In the genomic region with DNA sequence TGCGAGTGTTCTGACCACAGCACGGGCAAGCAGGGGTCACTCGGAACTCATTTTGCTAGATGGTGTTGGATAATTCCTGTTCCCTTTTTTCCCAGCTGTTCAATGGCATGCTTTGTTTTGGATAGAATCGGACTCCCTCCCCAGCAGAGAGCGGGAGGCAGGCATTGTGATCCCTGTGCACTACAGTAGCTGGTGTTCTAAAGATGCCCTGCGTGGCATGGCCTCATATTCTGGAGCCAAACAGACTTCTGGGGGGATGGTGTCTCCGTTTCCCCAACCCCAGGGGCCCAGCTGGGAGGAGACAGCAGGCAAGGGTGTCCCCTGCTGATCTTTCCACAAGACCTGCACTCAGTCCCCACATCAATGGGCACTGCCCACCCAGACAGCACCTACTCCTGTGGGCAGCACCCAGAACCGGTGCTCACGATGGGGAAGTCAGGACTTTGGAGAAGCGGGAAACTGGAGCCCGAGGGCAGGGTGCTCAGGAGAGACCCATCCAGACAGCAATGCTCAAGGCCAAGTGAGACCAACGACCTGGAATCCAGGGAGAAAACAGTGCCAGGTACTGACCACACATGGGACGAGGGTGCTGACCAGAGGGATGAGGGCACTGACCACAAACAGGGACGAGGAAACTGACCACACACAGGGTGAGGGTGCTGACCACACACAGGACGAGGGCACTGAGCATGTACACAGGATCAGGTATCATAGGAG, we compare ENCODE assay signal across 27 cellular contexts.
A peak's percentile ranks its signal among the peaks of the same experiment; 100 is the strongest.
DNase-seq lines count a peak whose midpoint lies in the region; TF ChIP-seq lines count a peak whose summit lies in the region.
"Had no signal": no experiment of that assay in that cellular context is flagged by ENCODE, and none has a peak within 500 bp of the region (broad histone marks: within the 10 kb centered on the region; RNA-seq: fewer than 3 reads in every experiment).

No MANE protein-coding gene starts in this region.

- H3T11ph ChIP-seq in H9 (ENCODE audit: low read length), result no peak overlapping the region

- no peaks in the 10 kb centered on the region for H4K20me1 ChIP-seq in H9 (ENCODE audit: control insufficient read depth, insufficient read depth, insufficient read length)

- no peak overlapping the region for H4K8ac ChIP-seq in H9 (replicated peaks; ENCODE audit: insufficient read length, low read depth, low read length)

- no peak overlapping the region for H2BK5ac ChIP-seq in H9 (ENCODE audit: insufficient read length, low read length)

- no peaks in the 10 kb centered on the region for H3K23me2 ChIP-seq in H9 (ENCODE audit: insufficient read length, low read depth, low read length, poor library complexity, severe bottlenecking)

- H3K56ac ChIP-seq in H9 (ENCODE audit: insufficient read length, low read depth, low read length), result no peak overlapping the region

- H3K9me3 ChIP-seq in H9 (ENCODE audit: control insufficient read depth, low read depth, low read length), result no peaks in the 10 kb centered on the region
- H3K9me3 ChIP-seq: Caco-2, right lobe of liver, SJCRH30, transverse colon had no signal

- no peak overlapping the region for H4K91ac ChIP-seq in H9 (ENCODE audit: insufficient read length, low read depth, low read length)

- H2BK12ac ChIP-seq in H9 (ENCODE audit: insufficient read length, low read depth, low read length), result no peak overlapping the region

- no peak overlapping the region for H2BK20ac ChIP-seq in H9 (ENCODE audit: low read depth, low read length, poor library complexity, severe bottlenecking)

- no peak overlapping the region for H3K4ac ChIP-seq in H9 (ENCODE audit: low read depth, low read length)

- H2BK120ac ChIP-seq in H9 (ENCODE audit: low read depth, low read length, poor library complexity, severe bottlenecking), result no peak overlapping the region

- no peak overlapping the region; a peak in 2 of 7 replicates for H3K27ac Mint-ChIP-seq in H9
- H3K27ac Mint-ChIP-seq: activated CD8-positive, alpha-beta T cell treated with anti-CD3 and anti-CD28 coated beads for 36 hours; activated naive CD8-positive, alpha-beta T cell treated with anti-CD3 and anti-CD28 coated beads, Interleukin-2, amount 50 U/mL, for 24 hours; endodermal cell; nephron progenitor cell had no signal

- peaks cover 40% of the 10 kb centered on the region for H3K27me3 Mint-ChIP-seq in H9 (ENCODE audit: low read depth)

- H3K4me1 Mint-ChIP-seq in H9, result no peaks in the 10 kb centered on the region
- H3K4me1 Mint-ChIP-seq: activated naive CD8-positive, alpha-beta T cell treated with anti-CD3 and anti-CD28 coated beads, Interleukin-2, amount 50 U/mL, for 24 hours had no signal

- H3K79me2 ChIP-seq in H9 (ENCODE audit: insufficient read depth, low read length), result no peaks in the 10 kb centered on the region

- no peak for TF ChIP-seq CTCF in H9 (conservative IDR thresholded peaks at IDR 0.05)

- DNase-seq in H9 (peak; percentile 17), caudate nucleus (lab: John Stamatoyannopoulos, UW) (peak in 2 of 61 donors; percentile 24 to 27), mesenteric fat pad (ENCODE audit: low spot score) (peak; percentile 65), substantia nigra (lab: John Stamatoyannopoulos, UW) (peak in 11 of 49 donors; percentile 18 to 54 (median 27)), dermis blood vessel endothelial cell (no peak), middle frontal gyrus (ENCODE audit: extremely low spot score, low spot score) (no peak)
- no peak for DNase-seq in stimulated activated CD4-positive, alpha-beta T cell treated with anti-CD3 and anti-CD28 coated beads, Interleukin-12 subunit alpha, Interleukin-12 subunit beta, amount 100 ng/mL, for 4 hours
- DNase-seq: activated CD8-positive, alpha-beta T cell treated with anti-CD3 and anti-CD28 coated beads for 36 hours; activated gamma-delta T cell treated with Interleukin-2 at 50 U/mL for 16 hours; activated naive CD8-positive, alpha-beta T cell treated with anti-CD3 and anti-CD28 coated beads, Interleukin-2, amount 50 U/mL, for 24 hours; endodermal cell; foreskin fibroblast; IMR-90; kidney; NCI-H146; NCI-H446; NCI-H82; nephron progenitor cell; SJCRH30; stimulated activated CD4-positive, alpha-beta T cell treated with anti-CD3 and anti-CD28 coated beads, Interleukin-2, amount 100 ng/mL, for 48 hours; SW 1271; T-helper 9 cell; transverse colon had no signal

- H3K36me3 Mint-ChIP-seq in H9 (ENCODE audit: insufficient read depth in 1 of 3, low read depth in 3 of 3), result peaks cover 0 to 2% (median 0%) of the 10 kb centered on the region in 3 experiments; a peak in 1 of 7 replicates

- H3K4me1 ChIP-seq in H9 (ENCODE audit: insufficient read depth, low read length), result no peaks in the 10 kb centered on the region
- H3K4me1 ChIP-seq: Caco-2, right lobe of liver, SJCRH30, transverse colon had no signal

- no peaks in the 10 kb centered on the region for H3K79me1 ChIP-seq in H9 (ENCODE audit: insufficient read depth, low read depth, low read length, poor library complexity, severe bottlenecking)

- no peak overlapping the region for H2AK5ac ChIP-seq in H9 (ENCODE audit: insufficient read length, low read length)

- no peak overlapping the region for H2BK15ac ChIP-seq in H9 (ENCODE audit: low read depth, low read length)

- no peak overlapping the region for H3K4me3 Mint-ChIP-seq in H9
- H3K4me3 Mint-ChIP-seq: activated CD8-positive, alpha-beta T cell treated with anti-CD3 and anti-CD28 coated beads for 36 hours; activated naive CD8-positive, alpha-beta T cell treated with anti-CD3 and anti-CD28 coated beads, Interleukin-2, amount 50 U/mL, for 24 hours; endodermal cell; nephron progenitor cell had no signal

- H3K27me3 ChIP-seq in H9 (ENCODE audit: insufficient read depth, low read length), result no peaks in the 10 kb centered on the region
- H3K27me3 ChIP-seq: cardiac muscle cell, right lobe of liver, transverse colon had no signal

- H4K5ac ChIP-seq in H9 (ENCODE audit: insufficient read length, low read depth, low read length), result no peak overlapping the region

- H3K14ac ChIP-seq in H9 (ENCODE audit: insufficient read depth, low read length), result no peak overlapping the region

- no peak overlapping the region for H2AFZ ChIP-seq in H9 (ENCODE audit: low read length)

- no peaks in the 10 kb centered on the region for H3K9me3 Mint-ChIP-seq in H9
- H3K9me3 Mint-ChIP-seq: activated CD8-positive, alpha-beta T cell treated with anti-CD3 and anti-CD28 coated beads for 36 hours; activated naive CD8-positive, alpha-beta T cell treated with anti-CD3 and anti-CD28 coated beads, Interleukin-2, amount 50 U/mL, for 24 hours; endodermal cell; nephron progenitor cell had no signal

- no peak overlapping the region for H3K4me2 ChIP-seq in H9 (ENCODE audit: insufficient read depth, insufficient read length, low read length)

- no peak overlapping the region for H3K18ac ChIP-seq in H9 (ENCODE audit: insufficient read length, low read depth, low read length)

- no CpG with 5 or more reads among the region's 15 CpGs for WGBS in H9 (ENCODE audit: extremely low coverage, insufficient read length, low lambda C conversion rate)

- no peak overlapping the region for H3K23ac ChIP-seq in H9 (ENCODE audit: insufficient read length, low read depth, low read length)

- H3K27ac ChIP-seq in H9 (ENCODE audit: insufficient read length, low read depth, low read length) (no peak overlapping the region), caudate nucleus (ENCODE audit: low read depth, low read length) (peak overlapping the region; percentile 11), substantia nigra (ENCODE audit: low read depth, low read length, poor library complexity, severe bottlenecking) (peak overlapping the region; percentile 77)
- H3K27ac ChIP-seq: C4-2B, cardiac muscle cell, right lobe of liver, SJCRH30, transverse colon had no signal

- no peak overlapping the region for H3K9ac ChIP-seq in H9 (ENCODE audit: extremely low read depth, insufficient read length, low read length)

Comparison
In these comparisons a context has a peak if more than half of its experiments do, and no peak if none do; other contexts are left out.
1. DNase-seq: peak in H9 (single experiment) and mesenteric fat pad (single experiment); none in dermis blood vessel endothelial cell (single experiment), stimulated activated CD4-positive, alpha-beta T cell treated with anti-CD3 and anti-CD28 coated beads, Interleukin-12 subunit alpha, Interleukin-12 subunit beta, amount 100 ng/mL, for 4 hours (single experiment) and middle frontal gyrus (single experiment).